ENCODE assay signal across 8 cellular contexts in the genomic region with DNA sequence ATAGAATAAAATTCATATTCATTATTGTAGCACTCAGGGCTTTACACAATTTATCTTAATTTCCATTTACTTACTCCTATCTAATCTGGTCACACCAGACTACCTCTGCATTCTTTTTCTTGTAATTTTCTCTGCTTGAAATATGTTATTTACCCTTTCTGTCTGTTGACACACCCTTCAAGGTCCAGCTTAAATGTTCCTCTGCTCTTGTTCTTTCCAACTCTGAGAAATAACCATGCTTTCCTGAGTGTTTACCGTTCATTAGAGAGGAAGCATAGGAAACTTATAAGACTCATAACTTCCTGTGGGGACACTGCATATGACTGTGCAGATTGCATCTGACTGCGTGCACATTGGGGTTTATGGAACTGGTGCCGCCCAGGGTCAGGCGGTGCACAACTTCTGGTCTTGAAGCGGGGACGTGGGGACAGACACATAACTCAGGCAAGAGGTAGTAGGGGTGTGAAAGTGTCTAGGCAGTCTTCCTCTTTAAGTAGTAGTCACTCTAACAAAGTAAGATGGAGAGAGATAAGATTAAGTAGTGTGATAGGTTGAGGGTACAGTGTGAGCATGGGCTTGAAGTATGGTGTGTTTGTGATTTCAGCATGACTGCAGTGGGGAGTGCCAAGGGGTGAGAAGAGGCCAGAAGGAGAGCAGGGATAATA.
DNase-seq lines count a peak whose midpoint lies in the region; ATAC-seq, FAIRE-seq and TF ChIP-seq lines count a peak whose summit lies in the region.

No MANE protein-coding gene starts in this region.

- H3K27ac Mint-ChIP-seq in activated naive CD4-positive, alpha-beta T cell treated with anti-CD3 and anti-CD28 coated beads, Interleukin-2, amount 50 U/mL, for 24 hours, result peak overlapping the region; percentile 94
- H3K27ac Mint-ChIP-seq in nephron progenitor cell, result peak overlapping the region; percentile 3

- H3K4me1 Mint-ChIP-seq in activated naive CD4-positive, alpha-beta T cell treated with anti-CD3 and anti-CD28 coated beads, Interleukin-2, amount 50 U/mL, for 24 hours, result peaks cover 23% of the 10 kb centered on the region
- H3K4me1 Mint-ChIP-seq in nephron progenitor cell, result peaks cover 13% of the 10 kb centered on the region

- H3K27me3 Mint-ChIP-seq in activated naive CD4-positive, alpha-beta T cell treated with anti-CD3 and anti-CD28 coated beads, Interleukin-2, amount 50 U/mL, for 24 hours, result no peaks in the 10 kb centered on the region
- peaks cover 5% of the 10 kb centered on the region for H3K27me3 Mint-ChIP-seq in nephron progenitor cell (ENCODE audit: low read depth, poor library complexity)

- ATAC-seq in GM18502 (IDR thresholded peaks at IDR 0.05; ENCODE audit: poor library complexity, unreplicated experiment), result peak; percentile 76
- ATAC-seq in HG02938 (IDR thresholded peaks at IDR 0.05; ENCODE audit: unreplicated experiment), result no peak

- H3K9me3 Mint-ChIP-seq in activated naive CD4-positive, alpha-beta T cell treated with anti-CD3 and anti-CD28 coated beads, Interleukin-2, amount 50 U/mL, for 24 hours, result no peaks in the 10 kb centered on the region
- H3K9me3 Mint-ChIP-seq in nephron progenitor cell, result peaks cover 5% of the 10 kb centered on the region

- peak; percentile 67 for FAIRE-seq in urothelium cell line (lab: Jason Lieb, UNC)

- no peak for TF ChIP-seq CTCF in nephron progenitor cell (IDR thresholded peaks at IDR 0.05)

- H3K4me3 Mint-ChIP-seq in activated naive CD4-positive, alpha-beta T cell treated with anti-CD3 and anti-CD28 coated beads, Interleukin-2, amount 50 U/mL, for 24 hours, result peak overlapping the region; percentile 76
- H3K4me3 Mint-ChIP-seq in nephron progenitor cell, result no peak overlapping the region

- H3K36me3 Mint-ChIP-seq in activated naive CD4-positive, alpha-beta T cell treated with anti-CD3 and anti-CD28 coated beads, Interleukin-2, amount 50 U/mL, for 24 hours, result no peaks in the 10 kb centered on the region
- no peaks in the 10 kb centered on the region for H3K36me3 Mint-ChIP-seq in nephron progenitor cell (ENCODE audit: low read depth)

- peak; percentile 84 for DNase-seq in SIG-M5 treated with dmso at 0.1 percent for 504 hours (lab: John Stamatoyannopoulos, UW; ENCODE audit: unreplicated experiment)
- DNase-seq in nephron progenitor cell, result no peak
- DNase-seq in urothelium cell line (ENCODE audit: low spot score), result no peak
- DNase-seq in HCEC 1CT, result no peak
- no peak for DNase-seq in NCI-H510A treated with DMSO at 0.1 percent for 48 hours (lab: John Stamatoyannopoulos, UW)
